In genomic region chr3:50503947-50504346, GRCh38 we compare ENCODE assay signal across 8 cellular contexts. TPM values are rescaled to one million over a fixed set of nuclear protein-coding genes. Genes with fewer than 3 reads are reported as not detected.
DNase-seq lines count a peak whose midpoint lies in the region; ATAC-seq and TF ChIP-seq lines count a peak whose summit lies in the region.

No MANE protein-coding gene starts in this region.

- TF ChIP-seq EP300 in upper lobe of left lung (IDR thresholded peaks at IDR 0.05), result no peak

- peak overlapping the region; percentile 53 for H3K4me3 ChIP-seq in ectodermal cell (ENCODE audit: insufficient read depth, low read depth, low read length)
- H3K4me3 ChIP-seq in upper lobe of left lung, result peak overlapping the region in 3 of 4 donors; percentile 72 to 86 (median 76)

- peaks cover 10% of the 10 kb centered on the region for H3K4me1 Mint-ChIP-seq in activated naive CD4-positive, alpha-beta T cell treated with anti-CD3 and anti-CD28 coated beads, Interleukin-2, amount 50 U/mL, for 24 hours
- H3K4me1 Mint-ChIP-seq in activated naive CD4-positive, alpha-beta T cell treated with anti-CD3 and anti-CD28 coated beads for 36 hours (ENCODE audit: low read depth), result peaks cover 10% of the 10 kb centered on the region
- peaks cover 10 to 15% of the 10 kb centered on the region in 2 donors for H3K4me1 Mint-ChIP-seq in natural killer cell treated with Interleukin-12 subunit alpha and Interleukin-12 subunit beta and Interleukin-15 and Interleukin-18, amount 100 ng/mL, for 72 hours (ENCODE audit: low read depth in 2 of 2)

- H3K27ac ChIP-seq in ectodermal cell (ENCODE audit: insufficient read depth, low read depth, low read length, poor library complexity, severe bottlenecking), result no peak overlapping the region
- H3K27ac ChIP-seq in upper lobe of left lung, result peak overlapping the region in 3 of 4 donors; percentile 62 to 81 (median 64)

- no peaks in the 10 kb centered on the region for H3K9me3 Mint-ChIP-seq in activated naive CD4-positive, alpha-beta T cell treated with anti-CD3 and anti-CD28 coated beads, Interleukin-2, amount 50 U/mL, for 24 hours
- H3K9me3 Mint-ChIP-seq in activated naive CD4-positive, alpha-beta T cell treated with anti-CD3 and anti-CD28 coated beads for 36 hours, result no peaks in the 10 kb centered on the region
- no peaks in the 10 kb centered on the region for H3K9me3 Mint-ChIP-seq in natural killer cell treated with Interleukin-12 subunit alpha and Interleukin-12 subunit beta and Interleukin-15 and Interleukin-18, amount 100 ng/mL, for 72 hours

- intact Hi-C loops in activated naive CD4-positive, alpha-beta T cell treated with anti-CD3 and anti-CD28 coated beads for 36 hours (cut with micrococcal nuclease), result no loop called here

- no peaks in the 10 kb centered on the region for H3K36me3 Mint-ChIP-seq in activated naive CD4-positive, alpha-beta T cell treated with anti-CD3 and anti-CD28 coated beads, Interleukin-2, amount 50 U/mL, for 24 hours
- no peaks in the 10 kb centered on the region for H3K36me3 Mint-ChIP-seq in activated naive CD4-positive, alpha-beta T cell treated with anti-CD3 and anti-CD28 coated beads for 36 hours (ENCODE audit: low read depth)
- H3K36me3 Mint-ChIP-seq in natural killer cell treated with Interleukin-12 subunit alpha and Interleukin-12 subunit beta and Interleukin-15 and Interleukin-18, amount 100 ng/mL, for 72 hours, result no peaks in the 10 kb centered on the region

- TF ChIP-seq POLR2A in upper lobe of left lung (IDR thresholded peaks at IDR 0.05), result no peak

- no peaks in the 10 kb centered on the region for H3K9me3 ChIP-seq in ectodermal cell (ENCODE audit: control insufficient read depth, low read length)
- H3K9me3 ChIP-seq in upper lobe of left lung, result no peaks in the 10 kb centered on the region

- TF ChIP-seq CTCF in upper lobe of left lung (IDR thresholded peaks at IDR 0.05), result no peak

- no peaks in the 10 kb centered on the region for H3K36me3 ChIP-seq in ectodermal cell (ENCODE audit: control insufficient read depth, insufficient read depth, low read length)
- no peaks in the 10 kb centered on the region for H3K36me3 ChIP-seq in upper lobe of left lung

- no peak overlapping the region for H3K27ac Mint-ChIP-seq in activated naive CD4-positive, alpha-beta T cell treated with anti-CD3 and anti-CD28 coated beads, Interleukin-2, amount 50 U/mL, for 24 hours
- H3K27ac Mint-ChIP-seq in activated naive CD4-positive, alpha-beta T cell treated with anti-CD3 and anti-CD28 coated beads for 36 hours, result no peak overlapping the region
- H3K27ac Mint-ChIP-seq in natural killer cell treated with Interleukin-12 subunit alpha and Interleukin-12 subunit beta and Interleukin-15 and Interleukin-18, amount 100 ng/mL, for 72 hours, result no peak overlapping the region

- 50 to 53% methylated on average over 13 of the region's 13 CpGs for WGBS in ectodermal cell, 2 experiments
- 36 to 40% methylated on average over 2 to 12 of the region's 13 CpGs for WGBS in upper lobe of left lung, 2 donors

- peaks cover 33% of the 10 kb centered on the region for H3K27me3 ChIP-seq in ectodermal cell (ENCODE audit: control insufficient read depth, insufficient read depth, low read length, poor library complexity, severe bottlenecking)
- H3K27me3 ChIP-seq in upper lobe of left lung, result peaks cover 0 to 4% (median 0%) of the 10 kb centered on the region in 4 donors

- H3K27me3 Mint-ChIP-seq in activated naive CD4-positive, alpha-beta T cell treated with anti-CD3 and anti-CD28 coated beads, Interleukin-2, amount 50 U/mL, for 24 hours, result peaks cover 3% of the 10 kb centered on the region
- peaks cover 21% of the 10 kb centered on the region for H3K27me3 Mint-ChIP-seq in activated naive CD4-positive, alpha-beta T cell treated with anti-CD3 and anti-CD28 coated beads for 36 hours (ENCODE audit: low read depth)
- H3K27me3 Mint-ChIP-seq in natural killer cell treated with Interleukin-12 subunit alpha and Interleukin-12 subunit beta and Interleukin-15 and Interleukin-18, amount 100 ng/mL, for 72 hours, result peaks cover 0 to 4% of the 10 kb centered on the region in 2 donors

- H3K4me1 ChIP-seq in ectodermal cell (ENCODE audit: control insufficient read depth, insufficient read depth, low read length), result peaks cover 8% of the 10 kb centered on the region
- peaks cover 5 to 24% (median 14%) of the 10 kb centered on the region in 4 donors for H3K4me1 ChIP-seq in upper lobe of left lung

- DNase-seq in activated naive CD4-positive, alpha-beta T cell treated with anti-CD3 and anti-CD28 coated beads for 36 hours, result no peak
- DNase-seq in natural killer cell treated with Interleukin-12 subunit alpha and Interleukin-12 subunit beta and Interleukin-15 and Interleukin-18, amount 100 ng/mL, for 72 hours (ENCODE audit: low spot score), result no peak
- DNase-seq in upper lobe of left lung (no peak), HuH-7 (ENCODE audit: low spot score) (no peak), NCI-H187 treated with DMSO at 0.1 percent for 48 hours (lab: John Stamatoyannopoulos, UW) (no peak)

- H3K4me3 Mint-ChIP-seq in activated naive CD4-positive, alpha-beta T cell treated with anti-CD3 and anti-CD28 coated beads, Interleukin-2, amount 50 U/mL, for 24 hours, result peak overlapping the region; percentile 68
- no peak overlapping the region for H3K4me3 Mint-ChIP-seq in activated naive CD4-positive, alpha-beta T cell treated with anti-CD3 and anti-CD28 coated beads for 36 hours
- peak overlapping the region; percentile 45 for H3K4me3 Mint-ChIP-seq in natural killer cell treated with Interleukin-12 subunit alpha and Interleukin-12 subunit beta and Interleukin-15 and Interleukin-18, amount 100 ng/mL, for 72 hours

- ATAC-seq in natural killer cell treated with Interleukin-12 subunit alpha and Interleukin-12 subunit beta and Interleukin-15 and Interleukin-18, amount 100 ng/mL, for 72 hours, result no peak
- no peak for ATAC-seq in upper lobe of left lung (ENCODE audit: low FRiP score in 2 of 2)
- no peak for ATAC-seq in HG03196 (IDR thresholded peaks at IDR 0.05; ENCODE audit: unreplicated experiment)

- CTCF ChIA-PET in activated naive CD4-positive, alpha-beta T cell treated with anti-CD3 and anti-CD28 coated beads for 36 hours (lab: Charles Lee), result interaction anchor here (0.5 to 1.8 kb wide), 4 partner anchors 12 to 156 kb away, joined by 3 to 5 read pairs (median 4); no protein-coding TSS in a partner anchor

RNA-seq across cellular contexts. Expression of gene CACNA2D2, which starts 0.5 kb away (rescaled TPM):
- under 1 TPM; 0.89 to 0.95 TPM for total RNA-seq in activated naive CD4-positive, alpha-beta T cell treated with anti-CD3 and anti-CD28 coated beads for 36 hours
- polyA plus RNA-seq in ectodermal cell (2013, experiment 1 of 4), result 19.5 TPM
- polyA plus RNA-seq in ectodermal cell (2013, experiment 2 of 4), result 18.9 TPM
- 16.8 TPM for polyA plus RNA-seq in ectodermal cell (2013, experiment 3 of 4)
- polyA plus RNA-seq in ectodermal cell (2013, experiment 4 of 4), result 19.1 TPM
- 1 to 10 TPM; 1.6 to 1.7 TPM for total RNA-seq in natural killer cell treated with Interleukin-12 subunit alpha and Interleukin-12 subunit beta and Interleukin-15 and Interleukin-18, amount 100 ng/mL, for 72 hours
- 100 to 1,000 TPM in 4 of 6 donors, 10 to 100 TPM in 2; 71.5 to 213 (median 113) TPM for total RNA-seq in upper lobe of left lung

Comparison
In these comparisons a context has a peak if more than half of its experiments do, and no peak if none do; other contexts are left out.
1. RNA of gene CACNA2D2, which starts 0.5 kb away (total RNA-seq): 71.5 to 213 TPM in upper lobe of left lung; 1.6 to 1.7 TPM in natural killer cell treated with Interleukin-12 subunit alpha and Interleukin-12 subunit beta and Interleukin-15 and Interleukin-18, amount 100 ng/mL, for 72 hours and 0.89 to 0.95 TPM in activated naive CD4-positive, alpha-beta T cell treated with anti-CD3 and anti-CD28 coated beads for 36 hours; every median in the first group is over 10 times any median in the second.